8 cellular contexts compared by ENCODE assay signal in the genomic region with DNA sequence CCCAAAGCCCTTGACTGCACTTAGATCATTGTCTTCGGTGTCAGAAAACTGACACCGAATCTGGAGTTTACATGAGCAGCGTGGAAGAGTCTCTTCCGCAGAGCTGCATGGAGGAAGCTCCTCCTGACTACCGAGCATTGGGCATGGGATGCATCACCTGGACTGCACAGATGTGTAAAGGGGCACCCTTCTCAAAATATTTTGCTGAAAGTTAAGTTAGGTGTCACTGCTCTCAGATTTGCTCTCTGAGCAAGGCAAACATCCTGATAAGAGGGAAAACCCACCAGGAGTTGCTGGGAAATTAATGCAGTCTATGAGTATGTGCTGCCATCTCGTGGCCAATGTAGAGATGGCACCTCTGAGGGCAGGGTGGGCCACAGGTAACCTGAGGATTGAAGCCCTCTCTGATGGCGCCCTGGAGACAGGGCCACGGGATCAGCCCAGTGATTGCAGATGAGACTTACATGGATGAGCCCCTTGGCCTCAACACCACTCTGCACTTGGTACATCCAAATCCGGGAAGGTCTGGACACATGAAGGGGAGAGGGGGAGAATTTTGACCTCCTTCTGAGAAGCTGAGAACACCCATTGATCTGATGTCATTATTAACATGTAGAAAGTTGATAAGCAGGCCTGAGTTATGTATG.
DNase-seq lines count a peak whose midpoint lies in the region; ATAC-seq and TF ChIP-seq lines count a peak whose summit lies in the region.

No MANE protein-coding gene starts in this region.

- no peaks in the 10 kb centered on the region for H3K27me3 Mint-ChIP-seq in Caco-2 (ENCODE audit: insufficient read depth, unreplicated experiment)

- no peaks in the 10 kb centered on the region for H3K4me1 Mint-ChIP-seq in Caco-2 (ENCODE audit: low read depth, unreplicated experiment)

- peaks cover 4% of the 10 kb centered on the region for H3K9me3 Mint-ChIP-seq in Caco-2 (ENCODE audit: unreplicated experiment)

- POLR2A ChIA-PET in Caco-2 (lab: Charles Lee) = no interaction called here

- peak; percentile 35 to 67 for DNase-seq in Caco-2
- peak; percentile 39 for DNase-seq in T follicular helper cell (ENCODE audit: low read depth)
- DNase-seq in anterior cingulate cortex (lab: John Stamatoyannopoulos, UW) = peak in 46 of 58 donors; percentile 1 to 64 (median 20)
- DNase-seq in hippocampal formation (lab: John Stamatoyannopoulos, UW) = peak; percentile 35 to 39
- DNase-seq in NCI-H526 treated with DMSO at 0.1 percent for 48 hours (lab: John Stamatoyannopoulos, UW) = no peak

- intact Hi-C loops in Caco-2 (cut with micrococcal nuclease; ENCODE audit: unreplicated experiment) = loop anchor here (1.0 to 5.0 kb wide), 3 partner anchors 14 to 447 kb away; no protein-coding TSS in a partner anchor

- no peak overlapping the region for H3K27ac Mint-ChIP-seq in Caco-2 (ENCODE audit: unreplicated experiment)

- H3K27me3 ChIP-seq in Caco-2 (replicated peaks; ENCODE audit: control insufficient read depth, insufficient read depth, low read length) = no peaks in the 10 kb centered on the region
- H3K27me3 ChIP-seq in skeletal muscle tissue (ENCODE audit: control insufficient read depth in 3 of 3, insufficient read depth in 3 of 3, low read length in 3 of 3) = peaks cover 0 to 2% (median 0%) of the 10 kb centered on the region in 3 donors

- H3K27ac ChIP-seq in skeletal muscle tissue (ENCODE audit: low read depth, low read length) = no peak overlapping the region

- peak; percentile 67 for ATAC-seq in GM19438 (IDR thresholded peaks at IDR 0.05; ENCODE audit: low read depth, unreplicated experiment)
- peak; percentile 82 for ATAC-seq in HG03565 (IDR thresholded peaks at IDR 0.05; ENCODE audit: unreplicated experiment)

- peak; percentile 88 to 89 for TF ChIP-seq CTCF in Caco-2 (IDR thresholded peaks at IDR 0.05; ENCODE audit: insufficient read depth in 1 of 2, low read depth in 1 of 2, low read length in 1 of 2, severe bottlenecking in 1 of 2, unreplicated experiment in 1 of 2)

- no peak overlapping the region for H3K4me3 Mint-ChIP-seq in Caco-2 (ENCODE audit: unreplicated experiment)

- no TSS peak for BruUV-seq in Caco-2 (replicated peaks; lab: Mats Ljungman, UMichigan)

- H3K4me3 ChIP-seq in Caco-2 (ENCODE audit: low read depth, low read length) (no peak overlapping the region), skeletal muscle tissue (ENCODE audit: low read length in 3 of 3) (peak overlapping the region in 2 of 3 donors; percentile 31 to 45)

- H3K9ac ChIP-seq in skeletal muscle tissue (ENCODE audit: low read depth in 1 of 3, low read length in 3 of 3) = no peak overlapping the region

- no peaks in the 10 kb centered on the region for H3K36me3 Mint-ChIP-seq in Caco-2 (ENCODE audit: insufficient read depth, unreplicated experiment)

- no peaks in the 10 kb centered on the region for H3K36me3 ChIP-seq in Caco-2 (ENCODE audit: control insufficient read depth, insufficient read depth, low read length)
- H3K36me3 ChIP-seq in skeletal muscle tissue (ENCODE audit: control insufficient read depth in 3 of 3, insufficient read depth in 3 of 3, low read length in 3 of 3) = no peaks in the 10 kb centered on the region

- H3K9me3 ChIP-seq in Caco-2 (0 out of 2 replicates have a peak, but pooled peaks cover under 1% of the 10 kb centered on the region), skeletal muscle tissue (ENCODE audit: control insufficient read depth in 3 of 3, low read length in 3 of 3) (no peaks in the 10 kb centered on the region)

- CTCF ChIA-PET in Caco-2 (lab: Charles Lee) = interaction anchor here (0.6 to 1.9 kb wide), 4 partner anchors 9 to 671 kb away, joined by 3 to 29 read pairs (median 4); no protein-coding TSS in a partner anchor

- H3K4me1 ChIP-seq in Caco-2 (no peaks in the 10 kb centered on the region), skeletal muscle tissue (ENCODE audit: control insufficient read depth in 3 of 3, insufficient read depth in 3 of 3, low read length in 3 of 3) (peaks cover 0 to 3% (median 2%) of the 10 kb centered on the region in 3 donors)
